In the genomic region with DNA sequence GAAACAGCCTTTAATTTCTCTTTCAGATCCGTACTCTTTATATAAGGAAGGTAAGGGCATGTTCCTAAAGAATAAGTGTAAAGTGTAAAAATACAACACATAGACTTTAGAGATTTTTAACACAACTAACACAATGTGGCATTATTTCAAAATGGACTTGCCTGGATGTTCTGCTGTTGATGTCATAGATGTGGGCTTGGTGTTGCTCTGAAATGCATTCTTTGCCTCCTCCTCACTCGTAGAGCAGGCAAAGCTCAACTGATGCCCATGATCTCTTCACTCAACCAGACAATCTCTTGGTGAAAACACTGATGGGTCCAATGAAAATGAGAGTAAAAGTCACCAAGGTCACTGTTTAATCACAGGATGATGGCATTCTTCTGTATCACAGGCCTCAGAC, we compare ENCODE assay signal across 32 cellular contexts.
"Had no signal": no experiment of that assay in that cellular context is flagged by ENCODE, and none has a peak within 500 bp of the region (broad histone marks: within the 10 kb centered on the region; RNA-seq: fewer than 3 reads in every experiment).

No MANE protein-coding gene starts in this region.

- H3K4me3 ChIP-seq: adrenal gland, ascending aorta, body of pancreas, breast epithelium, cardiac muscle cell had no signal

- H3K4me1 ChIP-seq: adrenal gland, ascending aorta, body of pancreas, breast epithelium had no signal

- DNase-seq: activated effector memory CD4-positive, alpha-beta T cell treated with anti-CD3 and anti-CD28 coated beads, Interleukin-2, amount 50 U/mL, for 16 hours; activated effector memory CD4-positive, alpha-beta T cell treated with Interleukin-2 at 50 U/mL for 16 hours; activated gamma-delta T cell; activated gamma-delta T cell treated with Interleukin-2 at 50 U/mL for 16 hours; activated naive CD4-positive, alpha-beta T cell; activated naive CD4-positive, alpha-beta T cell treated with anti-CD3 and anti-CD28 coated beads for 36 hours; activated naive CD4-positive, alpha-beta T cell treated with anti-CD3 and anti-CD28 coated beads, Interleukin-2, amount 10 ng/mL, durations not matched to agents 7 days and 5 days; activated naive CD4-positive, alpha-beta T cell treated with anti-CD3 and anti-CD28 coated beads, Interleukin-2, amount 50 U/mL, for 16 hours; activated naive CD4-positive, alpha-beta T cell treated with Interleukin-2 at 50 U/mL for 16 hours; activated naive CD8-positive, alpha-beta T cell treated with anti-CD3 and anti-CD28 coated beads for 36 hours; activated naive CD8-positive, alpha-beta T cell treated with anti-CD3 and anti-CD28 coated beads, Interleukin-2, amount 10 ng/mL, durations not matched to agents 7 days and 5 days; activated naive CD8-positive, alpha-beta T cell treated with anti-CD3 and anti-CD28 coated beads, Interleukin-2, amount 50 U/mL, for 24 hours; activated T-cell treated with anti-CD3 and anti-CD28 coated beads, Interleukin-2, amount 50 U/mL, for 1 hour; activated T-cell treated with anti-CD3 and anti-CD28 coated beads, Interleukin-2, amount 50 U/mL, for 24 hours; activated T-cell treated with anti-CD3 and anti-CD28 coated beads, Interleukin-2, amount 50 U/mL, for 4 hours; activated T-cell treated with anti-CD3 and anti-CD28 coated beads, Interleukin-2, amount 50 U/mL, for 48 hours; activated T-cell treated with anti-CD3 and anti-CD28 coated beads, Interleukin-2, amount 50 U/mL, for 72 hours; adrenal gland; amniotic stem cell; amygdala; anterior cingulate cortex; aorta; body of pancreas; brain microvascular endothelial cell; caudate nucleus; central memory CD4-positive, alpha-beta T cell; cerebellar nuclear complex had no signal

- ATAC-seq: activated naive CD4-positive, alpha-beta T cell treated with anti-CD3 and anti-CD28 coated beads, Interleukin-2, amount 50 U/mL, for 72 hours; activated naive CD8-positive, alpha-beta T cell treated with anti-CD3 and anti-CD28 coated beads, Interleukin-2, amount 50 U/mL, for 24 hours; activated T-cell treated with anti-CD3 and anti-CD28 coated beads, Interleukin-2, amount 50 U/mL, for 4 hours; activated T-cell treated with anti-CD3 and anti-CD28 coated beads, Interleukin-2, amount 50 U/mL, for 72 hours; activated T-helper 17 cell treated with anti-CD3 and anti-CD28 coated beads, Interleukin-2, amount 50 U/mL, for 72 hours; body of pancreas had no signal

- H3K36me3 ChIP-seq: adrenal gland, ascending aorta, brain microvascular endothelial cell, breast epithelium, cardiac muscle cell had no signal

- H3K27ac ChIP-seq: adrenal gland, ascending aorta, body of pancreas, brain microvascular endothelial cell, breast epithelium, cardiac muscle cell had no signal

- H3K27me3 ChIP-seq: adrenal gland, ascending aorta, body of pancreas, brain microvascular endothelial cell, cardiac muscle cell had no signal

- H3K9me3 ChIP-seq: adrenal gland, ascending aorta, body of pancreas, breast epithelium had no signal
